Comparison of ENCODE assay signal across 8 cellular contexts in the genomic region with DNA sequence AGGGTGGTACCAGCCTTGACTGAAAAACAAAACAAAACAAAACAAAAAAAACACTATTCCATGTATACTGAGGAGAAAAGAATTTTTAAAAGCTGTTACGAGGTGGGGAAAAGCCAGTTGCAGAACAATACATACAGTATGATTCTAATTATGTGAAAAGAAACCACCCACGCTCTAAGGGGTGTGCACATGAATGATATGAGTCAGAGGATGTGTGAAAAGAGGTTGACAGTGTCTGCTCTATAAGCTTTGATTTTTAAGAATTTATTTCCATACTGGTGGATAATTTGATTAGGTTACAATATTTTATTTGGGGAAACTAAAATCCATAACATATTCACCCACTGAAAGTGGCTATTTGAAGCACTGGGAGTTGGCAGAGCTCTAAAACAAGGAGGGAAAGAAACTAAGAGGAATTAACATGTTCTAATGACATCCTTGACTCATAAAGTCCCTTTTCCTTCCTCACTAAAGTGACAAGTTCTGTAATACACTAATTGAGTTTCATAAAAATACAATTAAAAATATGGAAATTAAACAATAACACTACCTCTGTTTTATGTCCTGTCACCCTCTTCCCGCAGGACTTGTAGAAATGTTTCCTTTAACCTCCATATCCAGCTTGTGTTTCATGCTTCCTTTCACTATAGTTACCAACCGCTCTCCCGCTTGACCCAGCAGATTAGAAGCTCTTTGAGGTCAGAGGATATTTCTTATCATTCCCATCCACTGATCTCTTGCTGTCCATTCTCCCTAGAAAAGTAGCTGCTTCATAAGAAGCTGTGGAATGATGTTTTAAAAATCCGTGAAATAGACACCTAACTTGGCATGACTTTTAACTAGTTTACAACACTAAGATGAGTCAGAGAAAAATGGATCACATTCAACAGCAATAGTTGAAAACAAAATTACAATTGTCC.
DNase-seq lines count a peak whose midpoint lies in the region; ATAC-seq lines count a peak whose summit lies in the region.

No MANE protein-coding gene starts in this region.

- peak; percentile 98 for ATAC-seq in GM21447 (IDR thresholded peaks at IDR 0.05; ENCODE audit: unreplicated experiment)
- ATAC-seq in HG03558 (IDR thresholded peaks at IDR 0.05; ENCODE audit: extremely low read depth, unreplicated experiment), result peak; percentile 99
- ATAC-seq in central memory CD8-positive, alpha-beta T cell (replicated peaks; ENCODE audit: extremely low read depth, poor library complexity, severe bottlenecking), result peak; percentile 67
- peak; percentile 97 to 99 for ATAC-seq in stimulated activated naive B cell treated with anti-CD40 and anti-IgM and Interleukin-4, amounts not matched to agents 10 μg/mL and 1 μg/mL and 100 μg/mL, for 72 hours (replicated peaks)

- H3K36me3 Mint-ChIP-seq in central memory CD8-positive, alpha-beta T cell (ENCODE audit: insufficient read depth), result no peaks in the 10 kb centered on the region
- no peaks in the 10 kb centered on the region for H3K36me3 Mint-ChIP-seq in stimulated activated naive B cell treated with anti-CD40 and anti-IgM and Interleukin-4, amounts not matched to agents 10 μg/mL and 1 μg/mL and 100 μg/mL, for 72 hours

- no peak overlapping the region for H3K4me3 Mint-ChIP-seq in central memory CD8-positive, alpha-beta T cell
- no peak overlapping the region for H3K4me3 Mint-ChIP-seq in stimulated activated naive B cell treated with anti-CD40 and anti-IgM and Interleukin-4, amounts not matched to agents 10 μg/mL and 1 μg/mL and 100 μg/mL, for 72 hours

- H3K4me1 Mint-ChIP-seq in central memory CD8-positive, alpha-beta T cell, result peaks cover 19% of the 10 kb centered on the region
- H3K4me1 Mint-ChIP-seq in stimulated activated naive B cell treated with anti-CD40 and anti-IgM and Interleukin-4, amounts not matched to agents 10 μg/mL and 1 μg/mL and 100 μg/mL, for 72 hours, result peaks cover 11 to 20% of the 10 kb centered on the region in 2 donors

- H3K9me3 Mint-ChIP-seq in central memory CD8-positive, alpha-beta T cell, result no peaks in the 10 kb centered on the region
- H3K9me3 Mint-ChIP-seq in stimulated activated naive B cell treated with anti-CD40 and anti-IgM and Interleukin-4, amounts not matched to agents 10 μg/mL and 1 μg/mL and 100 μg/mL, for 72 hours, result no peaks in the 10 kb centered on the region

- DNase-seq in ELR (ENCODE audit: low read depth) (peak; percentile 58), NCI-H345 (lab: John Stamatoyannopoulos, UW) (no peak), COLO668 (lab: John Stamatoyannopoulos, UW; ENCODE audit: unreplicated experiment) (no peak), cerebellar nuclear complex (lab: John Stamatoyannopoulos, UW) (no peak)
- DNase-seq in central memory CD8-positive, alpha-beta T cell (ENCODE audit: low spot score in 2 of 2), result no peak
- peak; percentile 6 for DNase-seq in stimulated activated naive B cell treated with anti-CD40 and anti-IgM and Interleukin-4, amounts not matched to agents 10 μg/mL and 1 μg/mL and 100 μg/mL, for 72 hours

- peaks cover 46% of the 10 kb centered on the region for H3K27me3 Mint-ChIP-seq in central memory CD8-positive, alpha-beta T cell
- no peaks in the 10 kb centered on the region for H3K27me3 Mint-ChIP-seq in stimulated activated naive B cell treated with anti-CD40 and anti-IgM and Interleukin-4, amounts not matched to agents 10 μg/mL and 1 μg/mL and 100 μg/mL, for 72 hours

- no peak overlapping the region for H3K27ac Mint-ChIP-seq in central memory CD8-positive, alpha-beta T cell (ENCODE audit: low read depth)
- peak overlapping the region; percentile 16 for H3K27ac Mint-ChIP-seq in stimulated activated naive B cell treated with anti-CD40 and anti-IgM and Interleukin-4, amounts not matched to agents 10 μg/mL and 1 μg/mL and 100 μg/mL, for 72 hours

Comparison
In these comparisons a context has a peak if more than half of its experiments do, and no peak if none do; other contexts are left out.
1. DNase-seq: peak in ELR (single experiment) and stimulated activated naive B cell treated with anti-CD40 and anti-IgM and Interleukin-4, amounts not matched to agents 10 μg/mL and 1 μg/mL and 100 μg/mL, for 72 hours (single experiment); none in central memory CD8-positive, alpha-beta T cell (0 of 2), NCI-H345 (single experiment), COLO668 (single experiment) and cerebellar nuclear complex (0 of 2).
2. Peak in every context shown above with its lines, with median percentiles within 50 percentile points of each other: ATAC-seq.